In genomic region chr19:1854032-1854541, GRCh38 we compare ENCODE assay signal across 1 cellular context.
TF ChIP-seq lines count a peak whose summit lies in the region.

No MANE protein-coding gene starts in this region.

TF ChIP-seq in K562, 482 proteins besides CTCF, POLR2A, EP300 and RAD21:
- no peak for TF ChIP-seq ETV1 (tag; conservative IDR thresholded peaks at IDR 0.05; ENCODE audit: low read depth)
- TF ChIP-seq MAZ (CRISPR knock-in tag; conservative IDR thresholded peaks at IDR 0.05 in 1 of 2, IDR thresholded peaks at IDR 0.05 in 1 of 2) = no peak
- TF ChIP-seq ZNF3 (CRISPR knock-in tag; IDR thresholded peaks at IDR 0.05) = no peak
- peak; percentile 58 for TF ChIP-seq ZBTB7A (IDR thresholded peaks at IDR 0.05; ENCODE audit: borderline replicate concordance, control insufficient read depth, low read depth, low read length)
- no peak for TF ChIP-seq ZZZ3 (IDR thresholded peaks at IDR 0.05)
- 0 out of 2 replicates have a peak, but pooled peaks have one; percentile 8 for TF ChIP-seq ESRRA (IDR thresholded peaks at IDR 0.05; ENCODE audit: borderline replicate concordance, low read depth)
- no peak for TF ChIP-seq TSHZ1 (CRISPR knock-in tag; IDR thresholded peaks at IDR 0.05)
